In the genomic region with DNA sequence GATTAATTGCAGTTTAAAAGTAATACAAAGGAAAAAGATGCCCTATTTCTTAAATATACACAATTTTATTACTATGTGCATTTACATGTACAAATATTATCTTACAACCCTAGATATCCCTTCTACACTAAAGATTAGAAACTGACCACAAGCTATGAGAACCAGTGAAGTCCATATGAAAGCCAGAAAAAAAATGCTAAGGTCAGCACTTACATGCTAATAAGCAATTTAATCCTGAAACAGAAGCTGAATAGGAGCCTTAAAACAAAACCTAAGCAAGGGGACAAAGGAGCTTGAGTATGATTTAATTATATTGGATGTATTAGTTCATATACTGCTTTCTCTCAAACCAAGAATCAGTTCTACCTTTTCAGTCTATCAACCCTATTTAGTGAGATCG, we compare ENCODE assay signal across 7 cellular contexts.
"Had no signal": no experiment of that assay in that cellular context is flagged by ENCODE, and none has a peak within 500 bp of the region (broad histone marks: within the 10 kb centered on the region; RNA-seq: fewer than 3 reads in every experiment).

No MANE protein-coding gene starts in this region.

- DNase-seq: H7, HFFc6, KG1 had no signal

- H3K36me3 ChIP-seq: HAP-1 had no signal

- H3K27ac ChIP-seq: HL-60 had no signal

- H3K4me1 ChIP-seq: HAP-1 had no signal

- H3K4me3 ChIP-seq: GM23338, HAP-1 had no signal

- H3K4me2 ChIP-seq: GM23338 had no signal

- H3K9me3 ChIP-seq: HAP-1 had no signal

- ATAC-seq: GM23338, HCT116 had no signal

- H2AFZ ChIP-seq: GM23338 had no signal
